10 cellular contexts compared by ENCODE assay signal in the genomic region with DNA sequence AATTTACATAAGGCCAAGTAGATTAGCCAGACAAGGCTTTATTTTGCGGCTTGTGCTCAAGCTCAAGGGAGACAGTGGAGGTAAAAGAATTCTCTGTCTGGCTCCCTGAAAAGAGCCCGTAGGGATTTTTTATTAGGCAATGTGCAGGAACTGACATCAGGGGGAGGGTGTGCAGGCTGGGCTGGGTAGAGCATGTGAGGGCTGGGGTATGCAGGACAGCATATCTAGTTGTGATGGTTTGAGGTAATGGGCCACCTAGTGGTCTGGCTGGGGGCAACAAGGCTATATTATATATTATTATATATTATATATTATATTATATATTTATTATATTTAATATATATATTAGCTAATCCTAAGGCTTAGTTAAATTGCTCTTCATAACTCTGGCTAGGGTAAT.
DNase-seq lines count a peak whose midpoint lies in the region; ATAC-seq and TF ChIP-seq lines count a peak whose summit lies in the region.
"Had no signal": no experiment of that assay in that cellular context is flagged by ENCODE, and none has a peak within 500 bp of the region (broad histone marks: within the 10 kb centered on the region; RNA-seq: fewer than 3 reads in every experiment).

No MANE protein-coding gene starts in this region.

- TF ChIP-seq POLR2A in Peyer's patch (IDR thresholded peaks at IDR 0.05): no peak

- no peak overlapping the region for H3K27ac ChIP-seq in Peyer's patch
- H3K27ac ChIP-seq: parathyroid adenoma had no signal

- no peaks in the 10 kb centered on the region for H3K27me3 ChIP-seq in BE2C
- no peaks in the 10 kb centered on the region for H3K27me3 ChIP-seq in MG63
- no peaks in the 10 kb centered on the region for H3K27me3 ChIP-seq in Peyer's patch

- H3K36me3 ChIP-seq in BE2C (no peaks in the 10 kb centered on the region), MG63 (no peaks in the 10 kb centered on the region), Peyer's patch (no peaks in the 10 kb centered on the region)

- no peaks in the 10 kb centered on the region for H3K9me3 ChIP-seq in BE2C
- H3K9me3 ChIP-seq in MG63: no peaks in the 10 kb centered on the region
- no peaks in the 10 kb centered on the region for H3K9me3 ChIP-seq in Peyer's patch

- no peak overlapping the region for H3K4me3 ChIP-seq in BE2C (ENCODE audit: low read depth, low read length)
- no peak overlapping the region for H3K4me3 ChIP-seq in MG63
- no peak overlapping the region for H3K4me3 ChIP-seq in epithelial cell of esophagus (ENCODE audit: low read length)
- H3K4me3 ChIP-seq in Peyer's patch: no peak overlapping the region

- peak; percentile 75 for ATAC-seq in GM18868 (IDR thresholded peaks at IDR 0.05; ENCODE audit: unreplicated experiment)

- intact Hi-C loops in activated T-helper 2 cell treated with anti-CD3 and anti-CD28 coated beads, Interferon-gamma antibody, Interleukin-2, Interleukin-4, amounts not matched to agents 10 μg/mL and 5 μg/mL and 100 μg/mL, durations not matched to agents 14 hours and 24 hours and 36 hours (cut with micrococcal nuclease): no loop called here

- TF ChIP-seq CTCF in BE2C (IDR thresholded peaks at IDR 0.05; ENCODE audit: low read depth, low read length): peak; percentile 34
- no peak for TF ChIP-seq CTCF in epithelial cell of esophagus (IDR thresholded peaks at IDR 0.05; ENCODE audit: insufficient read depth, low read depth, low read length, missing control alignments)
- peak in 1 of 6 experiments; percentile 19 for TF ChIP-seq CTCF in Peyer's patch (IDR thresholded peaks at IDR 0.05)

- H3K27me3 Mint-ChIP-seq in activated T-helper 2 cell treated with anti-CD3 and anti-CD28 coated beads, Interferon-gamma antibody, Interleukin-2, Interleukin-4, amounts not matched to agents 10 μg/mL and 5 μg/mL and 100 μg/mL, durations not matched to agents 14 hours and 24 hours and 36 hours (ENCODE audit: low read depth): no peaks in the 10 kb centered on the region

- H3K4me1 ChIP-seq in BE2C (no peaks in the 10 kb centered on the region), Peyer's patch (no peaks in the 10 kb centered on the region)
- H3K4me1 ChIP-seq: parathyroid adenoma had no signal

- peak; percentile 29 for DNase-seq in BE2C
- peak; percentile 12 for DNase-seq in MG63
- peak; percentile 29 for DNase-seq in epithelial cell of esophagus (ENCODE audit: low read depth)
- no peak for DNase-seq in NCI-H2029 treated with DMSO at 0.1 percent for 48 hours (lab: John Stamatoyannopoulos, UW)
- DNase-seq in Peyer's patch: no peak
- no peak for DNase-seq in activated gamma-delta T cell (lab: John Stamatoyannopoulos, UW)
- no peak for DNase-seq in activated T-helper 2 cell treated with anti-CD3 and anti-CD28 coated beads, Interferon-gamma antibody, Interleukin-2, Interleukin-4, amounts not matched to agents 10 μg/mL and 5 μg/mL and 100 μg/mL, durations not matched to agents 14 hours and 24 hours and 36 hours (ENCODE audit: low spot score)
- DNase-seq: activated T-cell treated with anti-CD3 and anti-CD28 coated beads for 4 hours had no signal

- H3K4me1 Mint-ChIP-seq in activated T-helper 2 cell treated with anti-CD3 and anti-CD28 coated beads, Interferon-gamma antibody, Interleukin-2, Interleukin-4, amounts not matched to agents 10 μg/mL and 5 μg/mL and 100 μg/mL, durations not matched to agents 14 hours and 24 hours and 36 hours (ENCODE audit: low read depth): no peaks in the 10 kb centered on the region

- no peak overlapping the region for H3K27ac Mint-ChIP-seq in activated T-helper 2 cell treated with anti-CD3 and anti-CD28 coated beads, Interferon-gamma antibody, Interleukin-2, Interleukin-4, amounts not matched to agents 10 μg/mL and 5 μg/mL and 100 μg/mL, durations not matched to agents 14 hours and 24 hours and 36 hours

- H3K36me3 Mint-ChIP-seq in activated T-helper 2 cell treated with anti-CD3 and anti-CD28 coated beads, Interferon-gamma antibody, Interleukin-2, Interleukin-4, amounts not matched to agents 10 μg/mL and 5 μg/mL and 100 μg/mL, durations not matched to agents 14 hours and 24 hours and 36 hours (ENCODE audit: low read depth): no peaks in the 10 kb centered on the region

- no peak overlapping the region for H3K4me3 Mint-ChIP-seq in activated T-helper 2 cell treated with anti-CD3 and anti-CD28 coated beads, Interferon-gamma antibody, Interleukin-2, Interleukin-4, amounts not matched to agents 10 μg/mL and 5 μg/mL and 100 μg/mL, durations not matched to agents 14 hours and 24 hours and 36 hours (ENCODE audit: low read depth)

- no peaks in the 10 kb centered on the region for H3K9me3 Mint-ChIP-seq in activated T-helper 2 cell treated with anti-CD3 and anti-CD28 coated beads, Interferon-gamma antibody, Interleukin-2, Interleukin-4, amounts not matched to agents 10 μg/mL and 5 μg/mL and 100 μg/mL, durations not matched to agents 14 hours and 24 hours and 36 hours

Comparison
In these comparisons a context has a peak if more than half of its experiments do, and no peak if none do; other contexts are left out.
1. DNase-seq: peak in BE2C (single experiment), MG63 (single experiment) and epithelial cell of esophagus (single experiment); none in NCI-H2029 treated with DMSO at 0.1 percent for 48 hours (single experiment), Peyer's patch (0 of 3), activated gamma-delta T cell (single experiment) and activated T-helper 2 cell treated with anti-CD3 and anti-CD28 coated beads, Interferon-gamma antibody, Interleukin-2, Interleukin-4, amounts not matched to agents 10 μg/mL and 5 μg/mL and 100 μg/mL, durations not matched to agents 14 hours and 24 hours and 36 hours (single experiment).